11 cellular contexts compared by ENCODE assay signal in the genomic region with DNA sequence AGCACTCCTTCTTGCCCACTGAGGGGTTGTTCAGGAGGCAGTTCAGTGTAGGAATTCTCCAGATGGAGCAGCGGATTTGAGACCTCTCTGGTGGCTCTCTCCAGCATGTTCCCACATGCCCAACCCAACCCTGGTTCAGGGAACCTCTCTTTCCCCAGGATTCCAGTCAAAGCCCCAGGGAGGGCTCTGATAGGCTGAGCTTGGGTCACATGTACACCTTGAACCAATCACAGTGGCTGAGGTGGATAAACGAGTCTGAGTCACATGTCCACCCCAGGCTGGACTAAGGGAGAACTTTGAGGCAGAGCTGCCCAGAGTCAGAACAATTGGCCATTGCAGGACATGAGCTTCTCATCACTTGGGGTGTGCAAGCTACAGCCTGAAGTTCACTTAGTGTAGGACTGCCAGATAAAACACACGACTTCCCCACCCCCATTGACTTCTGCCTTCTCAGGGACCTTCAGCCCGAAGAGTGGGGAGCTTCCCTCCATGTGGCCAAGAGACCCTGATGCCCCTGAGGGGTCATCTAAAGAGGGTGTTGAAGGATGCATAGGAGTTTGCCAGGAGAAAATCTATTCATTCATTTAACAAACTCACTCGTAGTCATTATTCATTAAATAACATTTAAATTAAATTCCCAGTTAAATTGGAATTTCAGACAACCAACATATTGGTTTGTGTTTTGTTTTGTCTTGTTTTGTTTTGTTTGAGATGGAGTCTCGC. TPM values are rescaled to one million over a fixed set of nuclear protein-coding genes. Genes with fewer than 3 reads are reported as not detected.
DNase-seq lines count a peak whose midpoint lies in the region; ATAC-seq, FAIRE-seq and TF ChIP-seq lines count a peak whose summit lies in the region.
"Had no signal": no experiment of that assay in that cellular context is flagged by ENCODE, and none has a peak within 500 bp of the region (broad histone marks: within the 10 kb centered on the region; RNA-seq: fewer than 3 reads in every experiment).

No MANE protein-coding gene starts in this region.

- peak; percentile 16 for FAIRE-seq in GM12891 (lab: Jason Lieb, UNC)

- no peaks in the 10 kb centered on the region for H3K36me3 ChIP-seq in uterus

- no peak overlapping the region for H3K4me3 ChIP-seq in uterus
- H3K4me3 ChIP-seq: PC-9 had no signal

- no peak for TF ChIP-seq CTCF in uterus (IDR thresholded peaks at IDR 0.05)

- intact Hi-C loops in uterus (cut with DNase I; ENCODE audit: low total_unique reads) = no loop called here

- no peaks in the 10 kb centered on the region for H3K4me1 ChIP-seq in uterus

- peak; percentile 53 for DNase-seq in A172 (ENCODE audit: low spot score)
- no peak for DNase-seq in GM12891 (ENCODE audit: insufficient read length, low spot score)
- DNase-seq in NCI-H82 treated with DMSO at 0.1 percent for 48 hours (lab: John Stamatoyannopoulos, UW; ENCODE audit: unreplicated experiment) = peak; percentile 57
- DNase-seq in OCI-M2 (lab: John Stamatoyannopoulos, UW; ENCODE audit: unreplicated experiment) = no peak
- DNase-seq in uterus = no peak
- DNase-seq: activated CD8-positive, alpha-beta memory T cell treated with anti-CD3 and anti-CD28 coated beads for 24 hours had no signal

- H3K9me3 ChIP-seq in uterus = no peaks in the 10 kb centered on the region

- TF ChIP-seq POLR2A in GM12891 (IDR thresholded peaks at IDR 0.05; ENCODE audit: low read depth, low read length) = no peak
- TF ChIP-seq POLR2A in uterus (IDR thresholded peaks at IDR 0.05) = no peak

- ATAC-seq in HG02970 (IDR thresholded peaks at IDR 0.05; ENCODE audit: low FRiP score, unreplicated experiment) (no peak), GM19324 (IDR thresholded peaks at IDR 0.05; ENCODE audit: low FRiP score, unreplicated experiment) (no peak)

- H3K27ac ChIP-seq in cingulate gyrus (ENCODE audit: low read depth, low read length) (peak overlapping the region; percentile 65), uterus (no peak overlapping the region)
- H3K27ac ChIP-seq: PC-9 had no signal

- no peaks in the 10 kb centered on the region for H3K27me3 ChIP-seq in uterus

TF ChIP-seq in GM12891, 5 proteins besides CTCF, POLR2A, EP300 and RAD21:
- TF ChIP-seq POLR2AphosphoS5 (IDR thresholded peaks at IDR 0.05; ENCODE audit: low read depth, low read length) (no peak), TAF1 (IDR thresholded peaks at IDR 0.05; ENCODE audit: low read depth, low read length) (no peak), PAX5 (IDR thresholded peaks at IDR 0.05; ENCODE audit: insufficient read depth, low read length, severe bottlenecking) (no peak), SPI1 (IDR thresholded peaks at IDR 0.05; ENCODE audit: low read depth, low read length) (no peak), POU2F2 (IDR thresholded peaks at IDR 0.05; ENCODE audit: low read depth, low read length) (no peak)
TF ChIP-seq in GM12891: peak in this region for 0.

RNA-seq across cellular contexts. Expression of a gene that starts 4.0 kb away (rescaled TPM):
- total RNA-seq in A172 (2014; rRNA removed; shearing (Covaris generic)) = 2.7 and 3.0 TPM in 2 replicates
- 7.2 TPM for polyA plus RNA-seq in GM12891 (2012; ENCODE audit: low read depth, missing spikeins)
- 10 to 100 TPM in 1 of 4 donors, 1 to 10 TPM in 2, under 1 TPM in 1; 0.59 to 22.5 (median 3.8) TPM for total RNA-seq in uterus

RNA-seq across cellular contexts. Expression of a gene that starts 6.9 kb away (rescaled TPM):
- total RNA-seq in A172 (2014; rRNA removed; shearing (Covaris generic)) = 0.93 TPM in 1 of 2 replicates, not detected in the other
- polyA plus RNA-seq in GM12891 (2012; ENCODE audit: low read depth, missing spikeins) = 13.5 TPM
- 1 to 10 TPM in 1 of 4 donors, under 1 TPM in 2, not detected in 1; 0.41 to 6.5 (median 0.61) TPM for total RNA-seq in uterus
- total RNA-seq: progenitor cell of endocrine pancreas had no signal

RNA-seq across cellular contexts. Expression of a gene that starts 59.4 kb away (rescaled TPM):
- 32.3 and 43.2 TPM in 2 replicates for total RNA-seq in A172 (2014; rRNA removed; shearing (Covaris generic))
- polyA plus RNA-seq in GM12891 (2012; ENCODE audit: low read depth, missing spikeins) = 6.7 TPM
- 10 to 100 TPM; 17.2 to 39.4 (median 29.7) TPM for total RNA-seq in uterus

Comparison
In these comparisons a context has a peak if more than half of its experiments do, and no peak if none do; other contexts are left out.
1. DNase-seq: peak in A172 (single experiment) and NCI-H82 treated with DMSO at 0.1 percent for 48 hours (single experiment); none in GM12891 (single experiment), OCI-M2 (single experiment) and uterus (0 of 2).